In the genomic region with DNA sequence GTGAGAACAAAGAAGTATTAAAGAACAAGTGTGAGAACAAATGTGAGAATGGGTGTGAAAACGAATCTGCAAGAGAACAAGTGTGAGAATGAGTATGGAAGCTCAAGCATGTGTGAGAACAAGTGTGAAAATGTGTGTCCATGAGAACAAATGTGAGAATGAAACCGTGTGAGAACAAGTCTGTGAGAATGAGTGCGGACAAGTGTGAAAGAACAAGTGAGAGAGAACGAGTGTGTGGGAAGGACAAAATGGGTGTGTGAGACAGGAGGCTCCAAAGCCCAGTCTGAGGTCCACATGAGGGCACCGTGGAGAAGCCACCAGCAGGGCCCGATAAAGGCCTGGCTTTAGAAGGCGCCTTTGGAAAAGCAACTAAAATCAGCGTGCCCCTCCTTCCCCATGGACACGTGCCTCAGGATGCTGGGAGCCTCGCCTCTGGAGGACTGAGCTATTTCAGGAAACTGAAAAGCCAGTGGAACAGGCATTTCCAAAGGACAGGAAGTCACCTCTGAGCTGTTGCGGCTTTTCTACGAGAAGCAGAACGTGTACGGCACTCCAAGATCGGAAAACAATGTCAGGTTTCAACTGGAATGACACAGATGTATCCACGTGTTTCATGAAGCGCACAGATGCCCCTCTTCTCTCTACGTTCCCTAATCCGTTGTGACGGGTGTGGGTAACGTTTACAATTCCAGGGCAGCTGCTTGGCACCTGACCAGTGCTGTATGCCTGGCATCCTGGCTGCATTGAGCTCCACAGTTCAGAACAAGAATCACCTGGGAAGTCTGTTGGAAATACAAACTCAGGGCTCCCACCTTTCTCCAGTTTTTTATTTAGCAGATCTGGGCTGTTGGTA, we compare ENCODE assay signal across 8 cellular contexts.
DNase-seq lines count a peak whose midpoint lies in the region; ATAC-seq, FAIRE-seq and TF ChIP-seq lines count a peak whose summit lies in the region.

No MANE protein-coding gene starts in this region.

- H3K27ac ChIP-seq in muscle layer of colon (ENCODE audit: low read depth, low read length): peak overlapping the region; percentile 83

- H3K9me3 ChIP-seq in muscle layer of colon (ENCODE audit: low read length): no peaks in the 10 kb centered on the region

- no peak for FAIRE-seq in D721Med (lab: Jason Lieb, UNC)

- TF ChIP-seq CTCF in D721Med (IDR thresholded peaks at IDR 0.05; ENCODE audit: insufficient read depth, missing control alignments): peak; percentile 7

- H3K4me3 ChIP-seq in muscle layer of colon (ENCODE audit: low read depth in 1 of 2, low read length in 2 of 2): peak overlapping the region in 1 of 2 donors; percentile 12

- peaks cover 41% of the 10 kb centered on the region for H3K36me3 ChIP-seq in muscle layer of colon (ENCODE audit: insufficient read depth, low read length)

- DNase-seq in D721Med (ENCODE audit: insufficient read length, low spot score) (no peak), NCI-H69 (lab: John Stamatoyannopoulos, UW) (peak; percentile 20), epidermal melanocyte (ENCODE audit: insufficient read length, low spot score) (peak; percentile 33), medulla oblongata (ENCODE audit: extremely low spot score) (no peak), SIG-M5 treated with dmso at 0.1 percent for 504 hours (lab: John Stamatoyannopoulos, UW; ENCODE audit: unreplicated experiment) (no peak)

- H3K9ac ChIP-seq in muscle layer of colon (ENCODE audit: low read length): peak overlapping the region; percentile 2

- ATAC-seq in HG02885 (IDR thresholded peaks at IDR 0.05; ENCODE audit: poor library complexity, unreplicated experiment): no peak
- no peak for ATAC-seq in GM21367 (IDR thresholded peaks at IDR 0.05; ENCODE audit: unreplicated experiment)

- no peaks in the 10 kb centered on the region for H3K27me3 ChIP-seq in muscle layer of colon (ENCODE audit: control insufficient read depth in 1 of 2, insufficient read depth in 2 of 2, low read length in 2 of 2)

- peaks cover 40% of the 10 kb centered on the region for H3K4me1 ChIP-seq in muscle layer of colon (ENCODE audit: insufficient read depth, low read length)

Comparison
In these comparisons a context has a peak if more than half of its experiments do, and no peak if none do; other contexts are left out.
1. DNase-seq: peak in NCI-H69 (single experiment) and epidermal melanocyte (single experiment); none in D721Med (single experiment), medulla oblongata (single experiment) and SIG-M5 treated with dmso at 0.1 percent for 504 hours (single experiment).